ENCODE assay signal across 1 cellular context in genomic region chr17:66476014-66476413, GRCh38.
TF ChIP-seq lines count a peak whose summit lies in the region.

No MANE protein-coding gene starts in this region.

TF ChIP-seq in SK-N-SH treated with all-trans-retinoic acid at 6 μM for 48 hours, 23 proteins besides CTCF, POLR2A, EP300 and RAD21 (continued from another document):
- TF ChIP-seq PATZ1 (CRISPR knock-in tag; IDR thresholded peaks at IDR 0.05; ENCODE audit: borderline replicate concordance) (no peak), BACH2 (CRISPR knock-in tag; IDR thresholded peaks at IDR 0.05; ENCODE audit: borderline replicate concordance) (no peak)
